Comparison of ENCODE assay signal across 9 cellular contexts in genomic region chr13:20230913-20231838, GRCh38. TPM values are rescaled to one million over a fixed set of nuclear protein-coding genes. Genes with fewer than 3 reads are reported as not detected.
A peak's percentile ranks its signal among the peaks of the same experiment; 100 is the strongest.
DNase-seq lines count a peak whose midpoint lies in the region; ATAC-seq and TF ChIP-seq lines count a peak whose summit lies in the region.
"Had no signal": no experiment of that assay in that cellular context is flagged by ENCODE, and none has a peak within 500 bp of the region (broad histone marks: within the 10 kb centered on the region; RNA-seq: fewer than 3 reads in every experiment).

No MANE protein-coding gene starts in this region.

- H3K27me3 ChIP-seq in HL-60 (ENCODE audit: insufficient read depth, poor library complexity, severe bottlenecking): peaks cover 29% of the 10 kb centered on the region
- H3K27me3 ChIP-seq in iPS-15b (ENCODE audit: control insufficient read depth, insufficient read depth, low read length): peaks cover 68% of the 10 kb centered on the region
- H3K27me3 ChIP-seq in smooth muscle cell (ENCODE audit: low read depth): peaks cover 63% of the 10 kb centered on the region

- H3K36me3 ChIP-seq in iPS-15b (ENCODE audit: control insufficient read depth, insufficient read depth, low read length) (no peaks in the 10 kb centered on the region), smooth muscle cell (ENCODE audit: low read depth) (no peaks in the 10 kb centered on the region)

- no peak overlapping the region for H3K9ac ChIP-seq in iPS-15b (ENCODE audit: low read depth, low read length)
- no peak overlapping the region for H3K9ac ChIP-seq in smooth muscle cell (ENCODE audit: low read depth)

- no peaks in the 10 kb centered on the region for H3K79me2 ChIP-seq in smooth muscle cell (ENCODE audit: low read depth)

- DNase-seq in HL-60 (ENCODE audit: low read depth in 1 of 2, low spot score in 1 of 2): peak in 1 of 2 experiments; percentile 27
- DNase-seq in activated CD8-positive, alpha-beta memory T cell treated with anti-CD3 and anti-CD28 coated beads, Interleukin-2, amount 50 U/mL, for 48 hours: peak; percentile 62
- DNase-seq in smooth muscle cell (lab: John Stamatoyannopoulos, UW; ENCODE audit: unreplicated experiment): no peak
- DNase-seq in left lobe of liver (ENCODE audit: low spot score): no peak
- DNase-seq in NCI-H2081 (lab: John Stamatoyannopoulos, UW): no peak
- DNase-seq in NCI-H1048 (lab: John Stamatoyannopoulos, UW): no peak

- no peaks in the 10 kb centered on the region for H3K4me1 ChIP-seq in iPS-15b (ENCODE audit: control insufficient read depth, insufficient read depth, low read length)
- H3K4me1 ChIP-seq in smooth muscle cell (ENCODE audit: low read depth): peaks cover 6% of the 10 kb centered on the region

- peak overlapping the region; percentile 39 for H2AFZ ChIP-seq in smooth muscle cell (ENCODE audit: low read depth)

- H3K4me2 ChIP-seq in smooth muscle cell: peak overlapping the region; percentile 84

- no peaks in the 10 kb centered on the region for H4K20me1 ChIP-seq in smooth muscle cell (ENCODE audit: low read depth)

- ATAC-seq in left lobe of liver: no peak
- no peak for ATAC-seq in HG03442 (IDR thresholded peaks at IDR 0.05; ENCODE audit: unreplicated experiment)

- H3K9me3 ChIP-seq in iPS-15b (ENCODE audit: control insufficient read depth, insufficient read depth, low read length) (no peaks in the 10 kb centered on the region), smooth muscle cell (replicated peaks; ENCODE audit: low read depth) (no peaks in the 10 kb centered on the region)

- WGBS in smooth muscle cell (ENCODE audit: low lambda C conversion rate): 25% methylated on average over 30 of the region's 30 CpGs

- H3K4me3 ChIP-seq in HL-60 (replicated peaks; ENCODE audit: insufficient read depth, low read length): peak overlapping the region; percentile 36
- peak overlapping the region; percentile 36 for H3K4me3 ChIP-seq in iPS-15b (ENCODE audit: low read depth, low read length)
- peak overlapping the region; percentile 50 for H3K4me3 ChIP-seq in smooth muscle cell

- H3K27ac ChIP-seq in HL-60 (replicated peaks): peak overlapping the region; percentile 2; the same call in 1 of the 2 replicates
- no peak overlapping the region for H3K27ac ChIP-seq in smooth muscle cell (ENCODE audit: low read depth)

- no peaks in the 10 kb centered on the region for H3F3A ChIP-seq in smooth muscle cell (ENCODE audit: low read depth)

- TF ChIP-seq CTCF in HL-60 (IDR thresholded peaks at IDR 0.05; ENCODE audit: insufficient read depth, low read length) (no peak), smooth muscle cell (IDR thresholded peaks at IDR 0.05; ENCODE audit: borderline replicate concordance, insufficient read depth, poor library complexity, severe bottlenecking) (no peak)

RNA-seq across cellular contexts. Expression of gene GJB6, which starts 0.9 kb away (rescaled TPM):
- total RNA-seq in smooth muscle cell (35.3 and 55.6 TPM in 2 replicates), left lobe of liver (not detected)
- polyA plus RNA-seq in smooth muscle cell: 8.4 and 14.7 TPM in 2 replicates
- total RNA-seq: myocyte had no signal

RNA-seq across cellular contexts. Expression of gene GJB2, which starts 38.4 kb away (rescaled TPM):
- 101 and 115 TPM in 2 replicates for total RNA-seq in smooth muscle cell
- 42.9 and 83.7 TPM in 2 replicates for polyA plus RNA-seq in smooth muscle cell
- total RNA-seq in left lobe of liver: 30.7 TPM

Comparison
In these comparisons a context has a peak if more than half of its experiments do, and no peak if none do; other contexts are left out.
1. RNA of gene GJB6, which starts 0.9 kb away (total RNA-seq): 35.3 to 55.6 TPM in smooth muscle cell; not detected in left lobe of liver (single experiment); every median in the first group is over 10 times any median in the second.
2. Peak in every context shown above with its lines, with median percentiles within 50 percentile points of each other: H3K4me3 ChIP-seq.